Comparison of ENCODE assay signal across 8 cellular contexts in the genomic region with DNA sequence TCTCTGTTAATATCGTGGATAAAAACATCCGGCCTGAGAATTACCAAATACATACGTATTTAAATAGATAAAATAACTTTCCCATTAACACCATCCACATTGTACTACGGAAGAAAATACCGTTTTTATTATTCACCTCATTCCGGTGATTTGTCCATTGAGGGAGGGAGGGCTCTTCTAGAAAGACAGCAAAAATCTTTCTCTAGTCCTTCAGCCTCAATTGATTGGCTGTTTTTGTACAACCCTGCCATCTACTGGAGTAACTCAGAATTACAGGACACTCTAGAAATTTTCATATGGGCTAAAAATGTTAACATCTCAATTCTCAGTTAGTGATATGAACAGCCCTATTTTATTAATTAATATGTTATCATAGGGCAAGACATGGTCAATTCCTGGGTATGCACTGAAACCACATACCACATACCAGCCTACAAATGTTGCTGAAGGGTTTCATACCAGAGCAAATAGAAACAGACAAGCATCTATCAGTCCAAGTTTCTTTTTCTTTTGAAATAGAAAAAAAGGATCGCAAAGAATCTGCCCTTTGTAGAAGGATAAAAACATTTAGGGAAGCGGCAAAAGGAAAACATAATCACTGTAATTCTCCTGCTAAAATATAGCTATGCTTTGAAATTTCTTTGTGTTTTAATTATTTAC. TPM values are rescaled to one million over a fixed set of nuclear protein-coding genes. Genes with fewer than 3 reads are reported as not detected.
A peak's percentile ranks its signal among the peaks of the same experiment; 100 is the strongest.
DNase-seq lines count a peak whose midpoint lies in the region; ATAC-seq, FAIRE-seq and TF ChIP-seq lines count a peak whose summit lies in the region.

No MANE protein-coding gene starts in this region.

- H3K36me3 ChIP-seq in Caco-2 (ENCODE audit: control insufficient read depth, insufficient read depth, low read length) (no peaks in the 10 kb centered on the region), lung (ENCODE audit: control insufficient read depth in 2 of 2, insufficient read depth in 2 of 2, low read length in 2 of 2) (no peaks in the 10 kb centered on the region)

- H3K9me3 ChIP-seq in Caco-2 (no peaks in the 10 kb centered on the region), lung (ENCODE audit: control insufficient read depth in 2 of 2, insufficient read depth in 1 of 2, low read length in 1 of 2) (no peaks in the 10 kb centered on the region)

- no peak overlapping the region for H3K4me3 ChIP-seq in Caco-2 (ENCODE audit: low read depth, low read length)
- H3K4me3 ChIP-seq in lung: no peak overlapping the region

- intact Hi-C loops in Caco-2 (cut with micrococcal nuclease; ENCODE audit: unreplicated experiment): loop anchor here (2.0 to 5.0 kb wide), 4 partner anchors 49 to 235 kb away; no protein-coding TSS in a partner anchor

- no peak overlapping the region for H3K27ac Mint-ChIP-seq in Caco-2 (ENCODE audit: unreplicated experiment)

- H3K36me3 Mint-ChIP-seq in Caco-2 (ENCODE audit: insufficient read depth, unreplicated experiment): no peaks in the 10 kb centered on the region

- peak; percentile 63 to 75 for TF ChIP-seq CTCF in Caco-2 (IDR thresholded peaks at IDR 0.05; ENCODE audit: insufficient read depth in 1 of 2, low read depth in 1 of 2, low read length in 1 of 2, severe bottlenecking in 1 of 2, unreplicated experiment in 1 of 2)
- TF ChIP-seq CTCF in lung (IDR thresholded peaks at IDR 0.05; ENCODE audit: control extremely low read depth, extremely low read depth): peak; percentile 67

- no peak overlapping the region for H3K4me3 Mint-ChIP-seq in Caco-2 (ENCODE audit: unreplicated experiment)

- WGBS in lung, 2 donors: 15 to 16% methylated on average over 8 of the region's 8 CpGs

- FAIRE-seq in urothelium cell line (lab: Jason Lieb, UNC): no peak

- DNase-seq in Caco-2 (peak in 1 of 2 experiments; percentile 60), Kasumi-1 (lab: John Stamatoyannopoulos, UW) (peak; percentile 91 to 92), RPMI7951 (ENCODE audit: low read depth) (peak; percentile 69), dermis blood vessel endothelial cell (peak; percentile 81), lung (ENCODE audit: low spot score) (no peak), urothelium cell line (ENCODE audit: low spot score) (peak; percentile 70)

- H3K9me3 Mint-ChIP-seq in Caco-2 (ENCODE audit: unreplicated experiment): no peaks in the 10 kb centered on the region

- H3K27ac ChIP-seq in lung (ENCODE audit: low read depth in 1 of 2, low read length in 1 of 2): no peak overlapping the region

- no peaks in the 10 kb centered on the region for H3K4me1 Mint-ChIP-seq in Caco-2 (ENCODE audit: low read depth, unreplicated experiment)

- POLR2A ChIA-PET in Caco-2 (lab: Charles Lee): no interaction called here

- CTCF ChIA-PET in Caco-2 (lab: Charles Lee): no interaction called here

- H3K27me3 ChIP-seq in Caco-2 (replicated peaks; ENCODE audit: control insufficient read depth, insufficient read depth, low read length) (no peaks in the 10 kb centered on the region; the same call in 1 of the 2 replicates), lung (ENCODE audit: control insufficient read depth, insufficient read depth) (no peaks in the 10 kb centered on the region)

- BruUV-seq in Caco-2 (replicated peaks; lab: Mats Ljungman, UMichigan): no TSS peak

- no peaks in the 10 kb centered on the region for H3K4me1 ChIP-seq in Caco-2
- no peaks in the 10 kb centered on the region for H3K4me1 ChIP-seq in lung (ENCODE audit: control insufficient read depth in 2 of 2, insufficient read depth in 2 of 2, low read length in 2 of 2)

- ATAC-seq in GM19023 (IDR thresholded peaks at IDR 0.05; ENCODE audit: unreplicated experiment) (peak; percentile 55), lung (ENCODE audit: insufficient read depth, low FRiP score) (peak; percentile 94), GM21447 (IDR thresholded peaks at IDR 0.05; ENCODE audit: unreplicated experiment) (no peak)

- peaks cover 12% of the 10 kb centered on the region for H3K27me3 Mint-ChIP-seq in Caco-2 (ENCODE audit: insufficient read depth, unreplicated experiment)

RNA-seq across cellular contexts. Expression of a gene that starts 55.8 kb away (rescaled TPM):
- 15.2 and 19.1 TPM in 2 replicates for total RNA-seq in Caco-2 (2022)
- 65.6 and 66.2 TPM in 2 replicates for total RNA-seq in RPMI7951 (2014; rRNA removed; shearing (Covaris generic))
- 47.6 and 85.4 TPM in 2 replicates for total RNA-seq in dermis blood vessel endothelial cell
- total RNA-seq in lung: 10 to 100 TPM; 25.7 to 51.1 TPM
- polyA plus RNA-seq in lung: 10 to 100 TPM in 1 of 2 donors, 1 to 10 TPM in 1; 9.8 to 17.3 TPM
